36 cellular contexts compared by ENCODE assay signal in the genomic region with DNA sequence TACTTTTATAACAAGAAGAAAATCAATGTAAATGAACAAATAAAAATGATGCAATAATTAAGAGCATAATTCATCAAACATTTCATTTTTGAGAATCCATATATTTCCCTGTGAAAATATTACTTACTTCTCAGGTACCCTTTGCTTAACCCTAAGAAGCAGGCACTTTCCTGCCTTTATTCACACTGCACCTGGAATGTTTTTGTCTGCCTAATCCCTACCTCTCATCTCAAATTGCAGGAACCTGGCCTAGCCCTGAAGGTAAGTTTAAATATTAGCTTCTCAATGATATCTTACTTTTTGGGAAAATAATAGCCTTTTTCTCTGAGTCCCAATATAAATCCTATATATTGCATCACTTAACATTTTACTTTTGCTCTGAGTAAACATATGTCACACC.
"Had no signal": no experiment of that assay in that cellular context is flagged by ENCODE, and none has a peak within 500 bp of the region (broad histone marks: within the 10 kb centered on the region; RNA-seq: fewer than 3 reads in every experiment).

No MANE protein-coding gene starts in this region.

- ATAC-seq: activated CD8-positive, alpha-beta T cell treated with anti-CD3 and anti-CD28 coated beads for 36 hours; activated naive CD4-positive, alpha-beta T cell treated with anti-CD3 and anti-CD28 coated beads, Interleukin-2, amount 50 U/mL, for 72 hours; activated T-cell treated with anti-CD3 and anti-CD28 coated beads, Interleukin-2, amount 50 U/mL, for 4 hours; activated T-cell treated with anti-CD3 and anti-CD28 coated beads, Interleukin-2, amount 50 U/mL, for 72 hours; activated T-helper 17 cell treated with anti-CD3 and anti-CD28 coated beads, Interleukin-2, amount 50 U/mL, for 72 hours; body of pancreas had no signal

- H3K9me3 Mint-ChIP-seq: activated B cell treated with CpG ODN at 0.5 μM for 24 hours; activated CD4-positive, alpha-beta memory T cell treated with anti-CD3 and anti-CD28 coated beads for 36 hours; activated CD4-positive, alpha-beta T cell treated with anti-CD3 and anti-CD28 coated beads, Interleukin-2, amount 10 ng/mL, durations not matched to agents 24 days and 14 days; activated CD8-positive, alpha-beta T cell treated with anti-CD3 and anti-CD28 coated beads for 36 hours; activated naive CD8-positive, alpha-beta T cell treated with anti-CD3 and anti-CD28 coated beads for 36 hours; activated T-cell treated with anti-CD3 and anti-CD28 coated beads, Interleukin-2, amount 50 U/mL, for 72 hours; activated T-helper 1 cell treated with anti-CD3 and anti-CD28 coated beads, Interleukin-12 subunit alpha, Interleukin-12 subunit beta, Interleukin-2, Interleukin-4 antibody, amounts not matched to agents 30 ng/mL and 10 ng/mL and 1 ng/mL, durations not matched to agents 14 hours and 24 hours and 36 hours; T-helper 1 cell treated with Interleukin-12 subunit alpha and Interleukin-12 subunit beta and Interleukin-4 antibody, amounts not matched to agents 30 μg/mL and 1 μg/mL, for 36 hours; T-helper 2 cell treated with Interferon-gamma antibody and Interleukin-4, amounts not matched to agents 5 μg/mL and 100 μg/mL, for 36 hours had no signal

- H3K27ac ChIP-seq: body of pancreas, brain microvascular endothelial cell, breast epithelium, VCaP had no signal

- H3K9me3 ChIP-seq: adrenal gland, body of pancreas, breast epithelium had no signal

- H3K4me3 Mint-ChIP-seq: activated B cell treated with CpG ODN at 0.5 μM for 24 hours; activated CD4-positive, alpha-beta memory T cell treated with anti-CD3 and anti-CD28 coated beads for 36 hours; activated CD4-positive, alpha-beta T cell treated with anti-CD3 and anti-CD28 coated beads, Interleukin-2, amount 10 ng/mL, durations not matched to agents 24 days and 14 days; activated CD8-positive, alpha-beta T cell treated with anti-CD3 and anti-CD28 coated beads for 36 hours; activated naive CD4-positive, alpha-beta T cell treated with anti-CD3 and anti-CD28 coated beads for 36 hours; activated naive CD8-positive, alpha-beta T cell treated with anti-CD3 and anti-CD28 coated beads for 36 hours; activated T-cell treated with anti-CD3 and anti-CD28 coated beads, Interleukin-2, amount 50 U/mL, for 4 hours; activated T-cell treated with anti-CD3 and anti-CD28 coated beads, Interleukin-2, amount 50 U/mL, for 72 hours; activated T-helper 1 cell treated with anti-CD3 and anti-CD28 coated beads, Interleukin-12 subunit alpha, Interleukin-12 subunit beta, Interleukin-2, Interleukin-4 antibody, amounts not matched to agents 30 ng/mL and 10 ng/mL and 1 ng/mL, durations not matched to agents 14 hours and 24 hours and 36 hours; activated T-helper 17 cell treated with anti-CD3 and anti-CD28 coated beads, Interleukin-2, amount 50 U/mL, for 72 hours; T-helper 1 cell treated with Interleukin-12 subunit alpha and Interleukin-12 subunit beta and Interleukin-4 antibody, amounts not matched to agents 30 μg/mL and 1 μg/mL, for 36 hours; T-helper 2 cell treated with Interferon-gamma antibody and Interleukin-4, amounts not matched to agents 5 μg/mL and 100 μg/mL, for 36 hours had no signal

- H3K4me1 Mint-ChIP-seq: activated B cell treated with CpG ODN at 0.5 μM for 24 hours; activated CD4-positive, alpha-beta T cell treated with anti-CD3 and anti-CD28 coated beads, Interleukin-2, amount 10 ng/mL, durations not matched to agents 24 days and 14 days; activated naive CD8-positive, alpha-beta T cell treated with anti-CD3 and anti-CD28 coated beads for 36 hours; activated T-helper 17 cell treated with anti-CD3 and anti-CD28 coated beads, Interleukin-2, amount 50 U/mL, for 72 hours had no signal

- DNase-seq: activated B cell treated with CpG ODN at 0.5 μM for 24 hours; activated CD4-positive, alpha-beta memory T cell treated with anti-CD3 and anti-CD28 coated beads for 36 hours; activated CD4-positive, alpha-beta T cell treated with anti-CD3 and anti-CD28 coated beads for 4 hours; activated CD4-positive, alpha-beta T cell treated with anti-CD3 and anti-CD28 coated beads, Interleukin-2, amount 10 ng/mL, durations not matched to agents 24 days and 14 days; activated CD4-positive, alpha-beta T cell treated with anti-CD3 and anti-CD28 coated beads, Interleukin-2, amount 50 U/mL, for 1 hour; activated CD4-positive, alpha-beta T cell treated with anti-CD3 and anti-CD28 coated beads, Interleukin-2, amount 50 U/mL, for 4 hours; activated CD4-positive, CD25-positive, alpha-beta regulatory T cell treated with anti-CD3 and anti-CD28 coated beads, Interleukin-2, amount 50 U/mL, for 72 hours; activated CD8-positive, alpha-beta memory T cell treated with anti-CD3 and anti-CD28 coated beads, Interleukin-2, amount 50 U/mL, for 4 hours; activated CD8-positive, alpha-beta T cell treated with anti-CD3 and anti-CD28 coated beads for 36 hours; activated effector memory CD4-positive, alpha-beta T cell treated with anti-CD3 and anti-CD28 coated beads, Interleukin-2, amount 50 U/mL, for 16 hours; activated gamma-delta T cell treated with Interleukin-2 at 50 U/mL for 16 hours; activated naive CD4-positive, alpha-beta T cell; activated naive CD4-positive, alpha-beta T cell treated with anti-CD3 and anti-CD28 coated beads for 36 hours; activated naive CD4-positive, alpha-beta T cell treated with anti-CD3 and anti-CD28 coated beads, Interleukin-2, amount 50 U/mL, for 16 hours; activated naive CD8-positive, alpha-beta T cell treated with anti-CD3 and anti-CD28 coated beads for 36 hours; activated T-cell treated with anti-CD3 and anti-CD28 coated beads for 4 hours; activated T-cell treated with anti-CD3 and anti-CD28 coated beads, Interleukin-2, amount 50 U/mL, for 1 hour; activated T-cell treated with anti-CD3 and anti-CD28 coated beads, Interleukin-2, amount 50 U/mL, for 4 hours; activated T-cell treated with anti-CD3 and anti-CD28 coated beads, Interleukin-2, amount 50 U/mL, for 72 hours; adrenal gland; amniotic stem cell; aorta; body of pancreas; brain microvascular endothelial cell; central memory CD4-positive, alpha-beta T cell; T-helper 2 cell; T-helper 9 cell had no signal

- H3K27me3 Mint-ChIP-seq: activated CD4-positive, alpha-beta memory T cell treated with anti-CD3 and anti-CD28 coated beads for 36 hours; activated CD4-positive, alpha-beta T cell treated with anti-CD3 and anti-CD28 coated beads, Interleukin-2, amount 10 ng/mL, durations not matched to agents 24 days and 14 days; activated CD8-positive, alpha-beta T cell treated with anti-CD3 and anti-CD28 coated beads for 36 hours; activated naive CD8-positive, alpha-beta T cell treated with anti-CD3 and anti-CD28 coated beads for 36 hours; activated T-helper 17 cell treated with anti-CD3 and anti-CD28 coated beads, Interleukin-2, amount 50 U/mL, for 72 hours had no signal

- H3K27me3 ChIP-seq: adrenal gland, body of pancreas, brain microvascular endothelial cell, breast epithelium had no signal

- H3K4me3 ChIP-seq: body of pancreas, breast epithelium had no signal

- H3K36me3 Mint-ChIP-seq: activated CD4-positive, alpha-beta memory T cell treated with anti-CD3 and anti-CD28 coated beads for 36 hours; activated naive CD4-positive, alpha-beta T cell treated with anti-CD3 and anti-CD28 coated beads, Interleukin-2, amount 50 U/mL, for 72 hours; activated naive CD8-positive, alpha-beta T cell treated with anti-CD3 and anti-CD28 coated beads for 36 hours had no signal

- H3K4me1 ChIP-seq: body of pancreas, breast epithelium had no signal

- FAIRE-seq: astrocyte, TTC549 had no signal

- H3K36me3 ChIP-seq: adrenal gland, brain microvascular endothelial cell, breast epithelium had no signal

- H3K27ac Mint-ChIP-seq: activated B cell treated with CpG ODN at 0.5 μM for 24 hours; activated CD4-positive, alpha-beta memory T cell treated with anti-CD3 and anti-CD28 coated beads for 36 hours; activated CD4-positive, alpha-beta T cell treated with anti-CD3 and anti-CD28 coated beads, Interleukin-2, amount 10 ng/mL, durations not matched to agents 24 days and 14 days; activated CD8-positive, alpha-beta T cell treated with anti-CD3 and anti-CD28 coated beads for 36 hours; activated naive CD4-positive, alpha-beta T cell treated with anti-CD3 and anti-CD28 coated beads for 36 hours; activated naive CD4-positive, alpha-beta T cell treated with anti-CD3 and anti-CD28 coated beads, Interleukin-2, amount 50 U/mL, for 72 hours; activated naive CD8-positive, alpha-beta T cell treated with anti-CD3 and anti-CD28 coated beads for 36 hours; activated T-cell treated with anti-CD3 and anti-CD28 coated beads, Interleukin-2, amount 50 U/mL, for 72 hours; activated T-helper 1 cell treated with anti-CD3 and anti-CD28 coated beads, Interleukin-12 subunit alpha, Interleukin-12 subunit beta, Interleukin-2, Interleukin-4 antibody, amounts not matched to agents 30 ng/mL and 10 ng/mL and 1 ng/mL, durations not matched to agents 14 hours and 24 hours and 36 hours; activated T-helper 17 cell treated with anti-CD3 and anti-CD28 coated beads, Interleukin-2, amount 50 U/mL, for 72 hours; T-helper 1 cell treated with Interleukin-12 subunit alpha and Interleukin-12 subunit beta and Interleukin-4 antibody, amounts not matched to agents 30 μg/mL and 1 μg/mL, for 36 hours; T-helper 2 cell treated with Interferon-gamma antibody and Interleukin-4, amounts not matched to agents 5 μg/mL and 100 μg/mL, for 36 hours had no signal
